Comparison of ENCODE assay signal across 2 cellular contexts in the genomic region with DNA sequence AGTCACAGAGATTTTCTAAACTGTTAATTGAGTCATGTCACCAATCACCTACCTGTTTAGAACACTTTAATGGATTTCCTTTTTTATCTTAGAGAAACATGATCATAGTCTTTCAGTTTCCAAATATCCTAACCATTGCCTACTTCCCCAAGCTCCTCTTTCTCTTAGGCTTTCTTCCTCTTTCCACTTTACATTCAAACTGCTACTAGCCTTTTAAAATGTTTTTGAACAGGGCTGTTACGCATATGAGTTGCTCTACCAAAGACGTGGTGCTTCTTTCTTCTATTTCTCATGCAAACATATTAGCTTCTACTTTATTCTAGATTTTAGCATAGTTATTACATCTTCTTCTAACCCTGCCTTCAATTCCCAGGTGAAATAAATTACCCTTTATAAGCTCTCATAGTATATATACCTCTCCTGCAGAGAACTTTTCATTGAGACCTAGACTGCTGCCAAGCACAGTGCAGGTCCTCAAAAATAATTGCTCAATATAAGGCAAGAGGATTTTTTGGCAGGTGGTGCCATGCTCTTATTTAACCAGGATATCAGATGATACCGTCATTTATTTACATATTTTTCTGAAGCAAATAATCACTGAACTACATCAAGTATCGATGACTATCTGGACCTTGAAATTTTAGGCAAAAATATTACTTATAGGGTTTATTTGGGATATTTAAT.
TF ChIP-seq lines count a peak whose summit lies in the region.

No MANE protein-coding gene starts in this region.

TF ChIP-seq in GM23338, 12 proteins besides CTCF, POLR2A, EP300 and RAD21:
- TF ChIP-seq CREB1 (CRISPR knock-in tag; IDR thresholded peaks at IDR 0.05; ENCODE audit: low read depth) = no peak
TF ChIP-seq in GM23338: peak in this region for 0.

TF ChIP-seq in GM12878, 131 proteins besides CTCF, POLR2A, EP300 and RAD21:
- TF ChIP-seq ETV6 (conservative IDR thresholded peaks at IDR 0.05 in 1 of 2, IDR thresholded peaks at IDR 0.05 in 1 of 2; ENCODE audit: borderline replicate concordance in 1 of 2, low read depth in 1 of 2) = peak in 1 of 2 experiments; percentile 46; a peak in 1 of 4 replicates
- TF ChIP-seq TAF1 (IDR thresholded peaks at IDR 0.05; ENCODE audit: borderline replicate concordance, low read depth, low read length) = no peak
- TF ChIP-seq NR2C2 (IDR thresholded peaks at IDR 0.05; ENCODE audit: borderline replicate concordance, control insufficient read depth, insufficient read length, low read depth) = no peak
- no peak for TF ChIP-seq HCFC1 (IDR thresholded peaks at IDR 0.05; ENCODE audit: low read length)
- no peak for TF ChIP-seq SMC3 (IDR thresholded peaks at IDR 0.05; ENCODE audit: borderline replicate concordance, low read length)
- peak; percentile 54; the same call in 1 of the 2 replicates for TF ChIP-seq NFIC (IDR thresholded peaks at IDR 0.05; ENCODE audit: low read depth, low read length)
- TF ChIP-seq CHD4 (IDR thresholded peaks at IDR 0.05) = no peak
- TF ChIP-seq, protein P1, sequence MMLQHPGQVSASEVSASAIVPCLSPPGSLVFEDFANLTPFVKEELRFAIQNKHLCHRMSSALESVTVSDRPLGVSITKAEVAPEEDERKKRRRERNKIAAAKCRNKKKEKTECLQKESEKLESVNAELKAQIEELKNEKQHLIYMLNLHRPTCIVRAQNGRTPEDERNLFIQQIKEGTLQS (IDR thresholded peaks at IDR 0.05; ENCODE audit: borderline replicate concordance, extremely low read depth, low read depth, low read length) = no peak
- TF ChIP-seq PAX5 (IDR thresholded peaks at IDR 0.05; ENCODE audit: borderline replicate concordance, low read depth, low read length) = no peak
- no peak for TF ChIP-seq ZNF622 (IDR thresholded peaks at IDR 0.05)
- TF ChIP-seq, protein P2, sequence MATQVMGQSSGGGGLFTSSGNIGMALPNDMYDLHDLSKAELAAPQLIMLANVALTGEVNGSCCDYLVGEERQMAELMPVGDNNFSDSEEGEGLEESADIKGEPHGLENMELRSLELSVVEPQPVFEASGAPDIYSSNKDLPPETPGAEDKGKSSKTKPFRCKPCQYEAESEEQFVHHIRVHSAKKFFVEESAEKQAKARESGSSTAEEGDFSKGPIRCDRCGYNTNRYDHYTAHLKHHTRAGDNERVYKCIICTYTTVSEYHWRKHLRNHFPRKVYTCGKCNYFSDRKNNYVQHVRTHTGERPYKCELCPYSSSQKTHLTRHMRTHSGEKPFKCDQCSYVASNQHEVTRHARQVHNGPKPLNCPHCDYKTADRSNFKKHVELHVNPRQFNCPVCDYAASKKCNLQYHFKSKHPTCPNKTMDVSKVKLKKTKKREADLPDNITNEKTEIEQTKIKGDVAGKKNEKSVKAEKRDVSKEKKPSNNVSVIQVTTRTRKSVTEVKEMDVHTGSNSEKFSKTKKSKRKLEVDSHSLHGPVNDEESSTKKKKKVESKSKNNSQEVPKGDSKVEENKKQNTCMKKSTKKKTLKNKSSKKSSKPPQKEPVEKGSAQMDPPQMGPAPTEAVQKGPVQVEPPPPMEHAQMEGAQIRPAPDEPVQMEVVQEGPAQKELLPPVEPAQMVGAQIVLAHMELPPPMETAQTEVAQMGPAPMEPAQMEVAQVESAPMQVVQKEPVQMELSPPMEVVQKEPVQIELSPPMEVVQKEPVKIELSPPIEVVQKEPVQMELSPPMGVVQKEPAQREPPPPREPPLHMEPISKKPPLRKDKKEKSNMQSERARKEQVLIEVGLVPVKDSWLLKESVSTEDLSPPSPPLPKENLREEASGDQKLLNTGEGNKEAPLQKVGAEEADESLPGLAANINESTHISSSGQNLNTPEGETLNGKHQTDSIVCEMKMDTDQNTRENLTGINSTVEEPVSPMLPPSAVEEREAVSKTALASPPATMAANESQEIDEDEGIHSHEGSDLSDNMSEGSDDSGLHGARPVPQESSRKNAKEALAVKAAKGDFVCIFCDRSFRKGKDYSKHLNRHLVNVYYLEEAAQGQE (IDR thresholded peaks at IDR 0.05; ENCODE audit: low read depth, low read length) = no peak
- no peak for TF ChIP-seq SRF (IDR thresholded peaks at IDR 0.05; ENCODE audit: low read depth in 2 of 2, low read length in 2 of 2)
- TF ChIP-seq ZNF207 (IDR thresholded peaks at IDR 0.05; ENCODE audit: borderline replicate concordance) = no peak
- TF ChIP-seq FOXM1 (IDR thresholded peaks at IDR 0.05; ENCODE audit: low read depth, low read length) = peak; percentile 29; the same call in 1 of the 2 replicates
- no peak for TF ChIP-seq TBL1XR1 (IDR thresholded peaks at IDR 0.05; ENCODE audit: low read depth, low read length)
- TF ChIP-seq, protein P3, sequence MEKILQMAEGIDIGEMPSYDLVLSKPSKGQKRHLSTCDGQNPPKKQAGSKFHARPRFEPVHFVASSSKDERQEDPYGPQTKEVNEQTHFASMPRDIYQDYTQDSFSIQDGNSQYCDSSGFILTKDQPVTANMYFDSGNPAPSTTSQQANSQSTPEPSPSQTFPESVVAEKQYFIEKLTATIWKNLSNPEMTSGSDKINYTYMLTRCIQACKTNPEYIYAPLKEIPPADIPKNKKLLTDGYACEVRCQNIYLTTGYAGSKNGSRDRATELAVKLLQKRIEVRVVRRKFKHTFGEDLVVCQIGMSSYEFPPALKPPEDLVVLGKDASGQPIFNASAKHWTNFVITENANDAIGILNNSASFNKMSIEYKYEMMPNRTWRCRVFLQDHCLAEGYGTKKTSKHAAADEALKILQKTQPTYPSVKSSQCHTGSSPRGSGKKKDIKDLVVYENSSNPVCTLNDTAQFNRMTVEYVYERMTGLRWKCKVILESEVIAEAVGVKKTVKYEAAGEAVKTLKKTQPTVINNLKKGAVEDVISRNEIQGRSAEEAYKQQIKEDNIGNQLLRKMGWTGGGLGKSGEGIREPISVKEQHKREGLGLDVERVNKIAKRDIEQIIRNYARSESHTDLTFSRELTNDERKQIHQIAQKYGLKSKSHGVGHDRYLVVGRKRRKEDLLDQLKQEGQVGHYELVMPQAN (conservative IDR thresholded peaks at IDR 0.05) = no peak
- no peak for TF ChIP-seq RCOR1 (conservative IDR thresholded peaks at IDR 0.05; ENCODE audit: low read depth, low read length)
- TF ChIP-seq, protein P4, sequence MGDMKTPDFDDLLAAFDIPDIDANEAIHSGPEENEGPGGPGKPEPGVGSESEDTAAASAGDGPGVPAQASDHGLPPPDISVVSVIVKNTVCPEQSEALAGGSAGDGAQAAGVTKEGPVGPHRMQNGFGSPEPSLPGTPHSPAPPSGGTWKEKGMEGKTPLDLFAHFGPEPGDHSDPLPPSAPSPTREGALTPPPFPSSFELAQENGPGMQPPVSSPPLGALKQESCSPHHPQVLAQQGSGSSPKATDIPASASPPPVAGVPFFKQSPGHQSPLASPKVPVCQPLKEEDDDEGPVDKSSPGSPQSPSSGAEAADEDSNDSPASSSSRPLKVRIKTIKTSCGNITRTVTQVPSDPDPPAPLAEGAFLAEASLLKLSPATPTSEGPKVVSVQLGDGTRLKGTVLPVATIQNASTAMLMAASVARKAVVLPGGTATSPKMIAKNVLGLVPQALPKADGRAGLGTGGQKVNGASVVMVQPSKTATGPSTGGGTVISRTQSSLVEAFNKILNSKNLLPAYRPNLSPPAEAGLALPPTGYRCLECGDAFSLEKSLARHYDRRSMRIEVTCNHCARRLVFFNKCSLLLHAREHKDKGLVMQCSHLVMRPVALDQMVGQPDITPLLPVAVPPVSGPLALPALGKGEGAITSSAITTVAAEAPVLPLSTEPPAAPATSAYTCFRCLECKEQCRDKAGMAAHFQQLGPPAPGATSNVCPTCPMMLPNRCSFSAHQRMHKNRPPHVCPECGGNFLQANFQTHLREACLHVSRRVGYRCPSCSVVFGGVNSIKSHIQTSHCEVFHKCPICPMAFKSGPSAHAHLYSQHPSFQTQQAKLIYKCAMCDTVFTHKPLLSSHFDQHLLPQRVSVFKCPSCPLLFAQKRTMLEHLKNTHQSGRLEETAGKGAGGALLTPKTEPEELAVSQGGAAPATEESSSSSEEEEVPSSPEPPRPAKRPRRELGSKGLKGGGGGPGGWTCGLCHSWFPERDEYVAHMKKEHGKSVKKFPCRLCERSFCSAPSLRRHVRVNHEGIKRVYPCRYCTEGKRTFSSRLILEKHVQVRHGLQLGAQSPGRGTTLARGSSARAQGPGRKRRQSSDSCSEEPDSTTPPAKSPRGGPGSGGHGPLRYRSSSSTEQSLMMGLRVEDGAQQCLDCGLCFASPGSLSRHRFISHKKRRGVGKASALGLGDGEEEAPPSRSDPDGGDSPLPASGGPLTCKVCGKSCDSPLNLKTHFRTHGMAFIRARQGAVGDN (IDR thresholded peaks at IDR 0.05) = no peak
